ENCODE assay signal across 1 cellular context in genomic region chr5:8686707-8687106, GRCh38.
TF ChIP-seq lines count a peak whose summit lies in the region.

No MANE protein-coding gene starts in this region.

TF ChIP-seq in GM23338, 12 proteins besides CTCF, POLR2A, EP300 and RAD21 (continued from another document):
- no peak for TF ChIP-seq EZH2 (IDR thresholded peaks at IDR 0.05; ENCODE audit: low read depth, unreplicated experiment)
- no peak for TF ChIP-seq REST (IDR thresholded peaks at IDR 0.05; ENCODE audit: unreplicated experiment)
- no peak for TF ChIP-seq ZNF331 (CRISPR knock-in tag; IDR thresholded peaks at IDR 0.05; ENCODE audit: low read depth)
- TF ChIP-seq ZNF462 (CRISPR knock-in tag; IDR thresholded peaks at IDR 0.05) = no peak
- TF ChIP-seq POLR2AphosphoS5 (IDR thresholded peaks at IDR 0.05; ENCODE audit: low read depth) = no peak
TF ChIP-seq in GM23338: peak in this region for 0.
